Comparison of ENCODE assay signal across 9 cellular contexts in genomic region chr3:123025642-123026521, GRCh38. TPM values are rescaled to one million over a fixed set of nuclear protein-coding genes. Genes with fewer than 3 reads are reported as not detected.
DNase-seq lines count a peak whose midpoint lies in the region; ATAC-seq, FAIRE-seq and TF ChIP-seq lines count a peak whose summit lies in the region.
"Had no signal": no experiment of that assay in that cellular context is flagged by ENCODE, and none has a peak within 500 bp of the region (broad histone marks: within the 10 kb centered on the region; RNA-seq: fewer than 3 reads in every experiment).

No MANE protein-coding gene starts in this region.

- H3K4me1 ChIP-seq in mesodermal cell (ENCODE audit: control insufficient read depth, insufficient read depth, low read length, poor library complexity, severe bottlenecking) (no peaks in the 10 kb centered on the region), aorta (ENCODE audit: control insufficient read depth in 1 of 2, insufficient read depth in 2 of 2, low read length in 2 of 2) (no peaks in the 10 kb centered on the region)

- DNase-seq in stimulated activated CD4-positive, alpha-beta T cell treated with anti-CD3 and anti-CD28 coated beads, Interleukin-15, amount 100 ng/mL, for 24 hours, result peak; percentile 4
- DNase-seq in stimulated activated CD4-positive, alpha-beta T cell treated with anti-CD3 and anti-CD28 coated beads, Interleukin-4, amount 100 ng/mL, for 4 hours, result no peak
- DNase-seq in dorsolateral prefrontal cortex (peak in 4 of 10 donors; percentile 4 to 50 (median 44)), aorta (peak; percentile 50 to 79), RKO (ENCODE audit: low spot score) (no peak), HTR-8/SVneo (ENCODE audit: insufficient read length, low spot score) (no peak)
- DNase-seq: NCI-H82 had no signal

- peak; percentile 61 for ATAC-seq in aorta (ENCODE audit: low FRiP score)
- no peak for ATAC-seq in HG02870 (IDR thresholded peaks at IDR 0.05; ENCODE audit: unreplicated experiment)

- FAIRE-seq in HTR-8/SVneo (lab: Jason Lieb, UNC), result no peak

- intact Hi-C loops in dorsolateral prefrontal cortex (cut with DNase I), result loop anchor here in 1 of 2 donors (5.0 to 10.0 kb wide), 3 partner anchors 229 to 1479 kb away; partner anchors contain the start of genes HSPBAP1, POLQ and SLC49A4
- intact Hi-C loops in aorta (cut with DNase I), result loop anchor here in 1 of 2 donors (5.0 kb wide), 1 partner anchor 231 kb away; no protein-coding TSS in a partner anchor

- H3K27ac ChIP-seq in dorsolateral prefrontal cortex (peak overlapping the region in 3 of 59 donors; percentile 18 to 75 (median 24)), mesodermal cell (ENCODE audit: low read depth, low read length, severe bottlenecking) (no peak overlapping the region), aorta (ENCODE audit: low read depth in 1 of 2, low read length in 2 of 2) (no peak overlapping the region)

- no peaks in the 10 kb centered on the region for H3K9me3 ChIP-seq in mesodermal cell (ENCODE audit: control insufficient read depth, low read length)
- no peaks in the 10 kb centered on the region for H3K9me3 ChIP-seq in aorta (ENCODE audit: control insufficient read depth, low read length)

- no peak for TF ChIP-seq CTCF in dorsolateral prefrontal cortex (IDR thresholded peaks at IDR 0.05 in 54 of 56, conservative IDR thresholded peaks at IDR 0.05 in 2 of 56; ENCODE audit: low read depth in 1 of 56, partially characterized antibody in 56 of 56)

- H3K27me3 ChIP-seq in dorsolateral prefrontal cortex (peaks cover 0 to 10% (median 0%) of the 10 kb centered on the region in 45 donors), aorta (ENCODE audit: control insufficient read depth in 1 of 2, insufficient read depth in 2 of 2, low read length in 1 of 2) (no peaks in the 10 kb centered on the region)

- H3K36me3 ChIP-seq in mesodermal cell (ENCODE audit: control insufficient read depth, insufficient read depth, low read length) (no peaks in the 10 kb centered on the region), aorta (ENCODE audit: control insufficient read depth in 1 of 2, insufficient read depth in 2 of 2, low read length in 1 of 2) (no peaks in the 10 kb centered on the region)

- H3K4me3 ChIP-seq in dorsolateral prefrontal cortex, result peak overlapping the region in 58 of 59 donors; percentile 48 to 80 (median 69)
- H3K4me3 ChIP-seq in mesodermal cell (ENCODE audit: extremely low read depth, insufficient read depth, low read length, poor library complexity, severe bottlenecking), result peak overlapping the region; percentile 46
- peak overlapping the region in 1 of 2 donors; percentile 19 for H3K4me3 ChIP-seq in aorta (ENCODE audit: low read length in 2 of 2)

- WGBS in mesodermal cell (ENCODE audit: insufficient coverage in 2 of 2), 2 experiments, result 16 to 21% methylated on average over 17 to 26 of the region's 33 CpGs
- 23 to 24% methylated on average over 27 to 33 of the region's 33 CpGs for WGBS in aorta, 2 donors

RNA-seq across cellular contexts. Expression of gene SEMA5B, which starts 1.7 kb away (rescaled TPM):
- total RNA-seq in dorsolateral prefrontal cortex, result 10 to 100 TPM in 115 of 120 experiments, 1 to 10 TPM in 5; 7.1 to 30.8 (median 17.0) TPM
- 18.5 TPM for polyA plus RNA-seq in mesodermal cell (2013, experiment 1 of 2)
- polyA plus RNA-seq in mesodermal cell (2013, experiment 2 of 2), result 12.4 TPM
- total RNA-seq in aorta, result 1 to 10 TPM in 1 of 2 donors, under 1 TPM in 1; 0.81 to 4.9 TPM
- 1 to 10 TPM in 1 of 2 donors, under 1 TPM in 1; under 0.01 to 1.0 TPM for polyA plus RNA-seq in aorta

RNA-seq across cellular contexts. Expression of gene PDIA5, which starts 40.9 kb away (rescaled TPM):
- 10 to 100 TPM in 15 of 120 experiments, 1 to 10 TPM in 105; 2.2 to 14.0 (median 6.8) TPM for total RNA-seq in dorsolateral prefrontal cortex
- 80.7 TPM for polyA plus RNA-seq in mesodermal cell (2013, experiment 1 of 2)
- 74.0 TPM for polyA plus RNA-seq in mesodermal cell (2013, experiment 2 of 2)
- 10 to 100 TPM; 38.4 to 50.4 TPM for total RNA-seq in aorta
- 10 to 100 TPM in 1 of 2 donors, 1 to 10 TPM in 1; 8.6 to 22.3 TPM for polyA plus RNA-seq in aorta

Comparison
In these comparisons a context has a peak if more than half of its experiments do, and no peak if none do; other contexts are left out.
1. DNase-seq: peak in stimulated activated CD4-positive, alpha-beta T cell treated with anti-CD3 and anti-CD28 coated beads, Interleukin-15, amount 100 ng/mL, for 24 hours (single experiment) and aorta (2 of 2); none in stimulated activated CD4-positive, alpha-beta T cell treated with anti-CD3 and anti-CD28 coated beads, Interleukin-4, amount 100 ng/mL, for 4 hours (0 of 2), RKO (single experiment) and HTR-8/SVneo (single experiment).